Comparison of ENCODE assay signal across 1 cellular context in the genomic region with DNA sequence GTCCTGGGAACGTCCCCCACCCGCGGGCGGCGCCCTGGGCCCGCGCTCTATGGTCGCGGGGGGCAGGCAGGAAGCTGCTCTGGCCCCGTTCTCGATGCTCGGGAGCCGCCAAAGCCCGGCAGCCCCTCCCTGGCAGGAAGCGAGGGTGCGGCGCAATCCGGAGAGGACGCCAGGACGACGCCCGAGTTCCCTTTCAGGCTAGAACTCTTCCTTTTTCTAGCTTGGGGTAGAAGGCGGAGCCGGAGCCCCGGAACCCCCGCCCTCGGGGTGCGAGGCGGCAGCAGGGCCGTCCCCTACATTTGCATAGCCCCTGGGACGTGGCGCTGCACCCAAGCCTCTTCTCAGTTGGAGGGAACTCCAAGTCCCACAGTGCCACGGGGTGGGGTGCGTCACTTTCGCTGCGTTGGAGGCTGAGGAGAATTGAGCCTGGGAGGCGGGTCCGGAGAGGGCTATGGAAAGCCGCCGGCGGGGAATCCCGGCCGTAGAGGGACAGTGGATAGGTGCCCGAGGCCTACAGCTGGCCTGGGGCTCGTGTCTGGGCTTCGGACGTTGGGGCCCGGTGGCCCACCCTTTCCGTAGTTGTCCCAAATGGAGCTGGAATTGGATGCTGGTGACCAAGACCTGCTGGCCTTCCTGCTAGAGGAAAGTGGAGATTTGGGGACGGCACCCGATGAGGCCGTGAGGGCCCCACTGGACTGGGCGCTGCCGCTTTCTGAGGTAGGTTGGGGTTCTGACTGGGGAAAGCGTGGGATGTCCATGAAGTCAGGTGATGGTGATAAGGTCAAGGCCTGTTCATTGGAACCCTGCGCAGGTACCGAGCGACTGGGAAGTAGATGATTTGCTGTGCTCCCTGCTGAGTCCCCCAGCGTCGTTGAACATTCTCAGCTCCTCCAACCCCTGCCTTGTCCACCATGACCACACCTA.
TF ChIP-seq lines count a peak whose summit lies in the region.

A gene with protein sequence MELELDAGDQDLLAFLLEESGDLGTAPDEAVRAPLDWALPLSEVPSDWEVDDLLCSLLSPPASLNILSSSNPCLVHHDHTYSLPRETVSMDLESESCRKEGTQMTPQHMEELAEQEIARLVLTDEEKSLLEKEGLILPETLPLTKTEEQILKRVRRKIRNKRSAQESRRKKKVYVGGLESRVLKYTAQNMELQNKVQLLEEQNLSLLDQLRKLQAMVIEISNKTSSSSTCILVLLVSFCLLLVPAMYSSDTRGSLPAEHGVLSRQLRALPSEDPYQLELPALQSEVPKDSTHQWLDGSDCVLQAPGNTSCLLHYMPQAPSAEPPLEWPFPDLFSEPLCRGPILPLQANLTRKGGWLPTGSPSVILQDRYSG (plus strand): TSS at position 482 of the 924 bp plus-strand sequence. CDS start 107 bp downstream, at position 589.
A gene with protein sequence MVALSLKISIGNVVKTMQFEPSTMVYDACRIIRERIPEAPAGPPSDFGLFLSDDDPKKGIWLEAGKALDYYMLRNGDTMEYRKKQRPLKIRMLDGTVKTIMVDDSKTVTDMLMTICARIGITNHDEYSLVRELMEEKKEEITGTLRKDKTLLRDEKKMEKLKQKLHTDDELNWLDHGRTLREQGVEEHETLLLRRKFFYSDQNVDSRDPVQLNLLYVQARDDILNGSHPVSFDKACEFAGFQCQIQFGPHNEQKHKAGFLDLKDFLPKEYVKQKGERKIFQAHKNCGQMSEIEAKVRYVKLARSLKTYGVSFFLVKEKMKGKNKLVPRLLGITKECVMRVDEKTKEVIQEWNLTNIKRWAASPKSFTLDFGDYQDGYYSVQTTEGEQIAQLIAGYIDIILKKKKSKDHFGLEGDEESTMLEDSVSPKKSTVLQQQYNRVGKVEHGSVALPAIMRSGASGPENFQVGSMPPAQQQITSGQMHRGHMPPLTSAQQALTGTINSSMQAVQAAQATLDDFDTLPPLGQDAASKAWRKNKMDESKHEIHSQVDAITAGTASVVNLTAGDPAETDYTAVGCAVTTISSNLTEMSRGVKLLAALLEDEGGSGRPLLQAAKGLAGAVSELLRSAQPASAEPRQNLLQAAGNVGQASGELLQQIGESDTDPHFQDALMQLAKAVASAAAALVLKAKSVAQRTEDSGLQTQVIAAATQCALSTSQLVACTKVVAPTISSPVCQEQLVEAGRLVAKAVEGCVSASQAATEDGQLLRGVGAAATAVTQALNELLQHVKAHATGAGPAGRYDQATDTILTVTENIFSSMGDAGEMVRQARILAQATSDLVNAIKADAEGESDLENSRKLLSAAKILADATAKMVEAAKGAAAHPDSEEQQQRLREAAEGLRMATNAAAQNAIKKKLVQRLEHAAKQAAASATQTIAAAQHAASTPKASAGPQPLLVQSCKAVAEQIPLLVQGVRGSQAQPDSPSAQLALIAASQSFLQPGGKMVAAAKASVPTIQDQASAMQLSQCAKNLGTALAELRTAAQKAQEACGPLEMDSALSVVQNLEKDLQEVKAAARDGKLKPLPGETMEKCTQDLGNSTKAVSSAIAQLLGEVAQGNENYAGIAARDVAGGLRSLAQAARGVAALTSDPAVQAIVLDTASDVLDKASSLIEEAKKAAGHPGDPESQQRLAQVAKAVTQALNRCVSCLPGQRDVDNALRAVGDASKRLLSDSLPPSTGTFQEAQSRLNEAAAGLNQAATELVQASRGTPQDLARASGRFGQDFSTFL (N-terminal part only) (minus strand): TSS at position 11 of the 924 bp plus-strand sequence. CDS start 6,501 bp downstream, outside the sequence.

TF ChIP-seq in K562, 482 proteins besides CTCF, POLR2A, EP300 and RAD21 (continues in another document):
- TF ChIP-seq, protein P1, sequence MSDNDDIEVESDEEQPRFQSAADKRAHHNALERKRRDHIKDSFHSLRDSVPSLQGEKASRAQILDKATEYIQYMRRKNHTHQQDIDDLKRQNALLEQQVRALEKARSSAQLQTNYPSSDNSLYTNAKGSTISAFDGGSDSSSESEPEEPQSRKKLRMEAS (CRISPR knock-in tag; IDR thresholded peaks at IDR 0.05) = peak; percentile 45; the same call in 1 of the 2 replicates
- no peak for TF ChIP-seq PHB2 (IDR thresholded peaks at IDR 0.05; ENCODE audit: low read depth)
- peak; percentile 85 for TF ChIP-seq CCNT2 (IDR thresholded peaks at IDR 0.05; ENCODE audit: borderline replicate concordance, extremely low read depth, insufficient read length, low read depth, low read length)
- TF ChIP-seq, protein P2, sequence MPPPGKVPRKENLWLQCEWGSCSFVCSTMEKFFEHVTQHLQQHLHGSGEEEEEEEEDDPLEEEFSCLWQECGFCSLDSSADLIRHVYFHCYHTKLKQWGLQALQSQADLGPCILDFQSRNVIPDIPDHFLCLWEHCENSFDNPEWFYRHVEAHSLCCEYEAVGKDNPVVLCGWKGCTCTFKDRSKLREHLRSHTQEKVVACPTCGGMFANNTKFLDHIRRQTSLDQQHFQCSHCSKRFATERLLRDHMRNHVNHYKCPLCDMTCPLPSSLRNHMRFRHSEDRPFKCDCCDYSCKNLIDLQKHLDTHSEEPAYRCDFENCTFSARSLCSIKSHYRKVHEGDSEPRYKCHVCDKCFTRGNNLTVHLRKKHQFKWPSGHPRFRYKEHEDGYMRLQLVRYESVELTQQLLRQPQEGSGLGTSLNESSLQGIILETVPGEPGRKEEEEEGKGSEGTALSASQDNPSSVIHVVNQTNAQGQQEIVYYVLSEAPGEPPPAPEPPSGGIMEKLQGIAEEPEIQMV (tag; conservative IDR thresholded peaks at IDR 0.05; ENCODE audit: low read depth) = no peak
- TF ChIP-seq POLR2AphosphoS2 (IDR thresholded peaks at IDR 0.05; ENCODE audit: low read length) = no peak
- TF ChIP-seq TAL1 (IDR thresholded peaks at IDR 0.05) = no peak
- no peak for TF ChIP-seq ZFPM2 (CRISPR knock-in tag; IDR thresholded peaks at IDR 0.05)
- no peak for TF ChIP-seq NCOA1 (IDR thresholded peaks at IDR 0.05; ENCODE audit: low read depth)
- TF ChIP-seq, protein P3, sequence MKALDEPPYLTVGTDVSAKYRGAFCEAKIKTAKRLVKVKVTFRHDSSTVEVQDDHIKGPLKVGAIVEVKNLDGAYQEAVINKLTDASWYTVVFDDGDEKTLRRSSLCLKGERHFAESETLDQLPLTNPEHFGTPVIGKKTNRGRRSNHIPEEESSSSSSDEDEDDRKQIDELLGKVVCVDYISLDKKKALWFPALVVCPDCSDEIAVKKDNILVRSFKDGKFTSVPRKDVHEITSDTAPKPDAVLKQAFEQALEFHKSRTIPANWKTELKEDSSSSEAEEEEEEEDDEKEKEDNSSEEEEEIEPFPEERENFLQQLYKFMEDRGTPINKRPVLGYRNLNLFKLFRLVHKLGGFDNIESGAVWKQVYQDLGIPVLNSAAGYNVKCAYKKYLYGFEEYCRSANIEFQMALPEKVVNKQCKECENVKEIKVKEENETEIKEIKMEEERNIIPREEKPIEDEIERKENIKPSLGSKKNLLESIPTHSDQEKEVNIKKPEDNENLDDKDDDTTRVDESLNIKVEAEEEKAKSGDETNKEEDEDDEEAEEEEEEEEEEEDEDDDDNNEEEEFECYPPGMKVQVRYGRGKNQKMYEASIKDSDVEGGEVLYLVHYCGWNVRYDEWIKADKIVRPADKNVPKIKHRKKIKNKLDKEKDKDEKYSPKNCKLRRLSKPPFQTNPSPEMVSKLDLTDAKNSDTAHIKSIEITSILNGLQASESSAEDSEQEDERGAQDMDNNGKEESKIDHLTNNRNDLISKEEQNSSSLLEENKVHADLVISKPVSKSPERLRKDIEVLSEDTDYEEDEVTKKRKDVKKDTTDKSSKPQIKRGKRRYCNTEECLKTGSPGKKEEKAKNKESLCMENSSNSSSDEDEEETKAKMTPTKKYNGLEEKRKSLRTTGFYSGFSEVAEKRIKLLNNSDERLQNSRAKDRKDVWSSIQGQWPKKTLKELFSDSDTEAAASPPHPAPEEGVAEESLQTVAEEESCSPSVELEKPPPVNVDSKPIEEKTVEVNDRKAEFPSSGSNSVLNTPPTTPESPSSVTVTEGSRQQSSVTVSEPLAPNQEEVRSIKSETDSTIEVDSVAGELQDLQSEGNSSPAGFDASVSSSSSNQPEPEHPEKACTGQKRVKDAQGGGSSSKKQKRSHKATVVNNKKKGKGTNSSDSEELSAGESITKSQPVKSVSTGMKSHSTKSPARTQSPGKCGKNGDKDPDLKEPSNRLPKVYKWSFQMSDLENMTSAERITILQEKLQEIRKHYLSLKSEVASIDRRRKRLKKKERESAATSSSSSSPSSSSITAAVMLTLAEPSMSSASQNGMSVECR (CRISPR knock-in tag; IDR thresholded peaks at IDR 0.05) = peak; percentile 80
- no peak for TF ChIP-seq POLR3A (IDR thresholded peaks at IDR 0.05; ENCODE audit: borderline replicate concordance, extremely low read depth, insufficient read depth, insufficient read length)
- peak; percentile 98 to 99 for TF ChIP-seq MAZ (CRISPR knock-in tag; conservative IDR thresholded peaks at IDR 0.05 in 1 of 2, IDR thresholded peaks at IDR 0.05 in 1 of 2)
- TF ChIP-seq, protein P4, sequence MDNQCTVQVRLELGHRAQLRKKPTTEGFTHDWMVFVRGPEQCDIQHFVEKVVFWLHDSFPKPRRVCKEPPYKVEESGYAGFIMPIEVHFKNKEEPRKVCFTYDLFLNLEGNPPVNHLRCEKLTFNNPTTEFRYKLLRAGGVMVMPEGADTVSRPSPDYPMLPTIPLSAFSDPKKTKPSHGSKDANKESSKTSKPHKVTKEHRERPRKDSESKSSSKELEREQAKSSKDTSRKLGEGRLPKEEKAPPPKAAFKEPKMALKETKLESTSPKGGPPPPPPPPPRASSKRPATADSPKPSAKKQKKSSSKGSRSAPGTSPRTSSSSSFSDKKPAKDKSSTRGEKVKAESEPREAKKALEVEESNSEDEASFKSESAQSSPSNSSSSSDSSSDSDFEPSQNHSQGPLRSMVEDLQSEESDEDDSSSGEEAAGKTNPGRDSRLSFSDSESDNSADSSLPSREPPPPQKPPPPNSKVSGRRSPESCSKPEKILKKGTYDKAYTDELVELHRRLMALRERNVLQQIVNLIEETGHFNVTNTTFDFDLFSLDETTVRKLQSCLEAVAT (IDR thresholded peaks at IDR 0.05) = no peak
- TF ChIP-seq POLR2H (tag; IDR thresholded peaks at IDR 0.05; ENCODE audit: low read depth) = peak; percentile 42; the same call in 1 of the 2 replicates
- peak; percentile 68 for TF ChIP-seq SAP30 (IDR thresholded peaks at IDR 0.05; ENCODE audit: borderline replicate concordance, insufficient read depth, low read depth, low read length, poor library complexity, severe bottlenecking)
- peak; percentile 25; the same call in 1 of the 2 replicates for TF ChIP-seq NR2C2 (CRISPR knock-in tag; IDR thresholded peaks at IDR 0.05)
- no peak; the same call in 1 of the 2 replicates for TF ChIP-seq NR2C2 (tag; IDR thresholded peaks at IDR 0.05)
- TF ChIP-seq, protein P5, sequence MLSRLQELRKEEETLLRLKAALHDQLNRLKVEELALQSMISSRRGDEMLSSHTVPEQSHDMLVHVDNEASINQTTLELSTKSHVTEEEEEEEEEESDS (CRISPR knock-in tag; IDR thresholded peaks at IDR 0.05) = no peak
- TF ChIP-seq U2AF2 (optimal IDR thresholded peaks at IDR 0.05; ENCODE audit: low read depth, low read length) = no peak
- TF ChIP-seq BRCA1 (IDR thresholded peaks at IDR 0.05) = no peak
- no peak for TF ChIP-seq BRCA1 (CRISPR knock-in tag; IDR thresholded peaks at IDR 0.05)
- TF ChIP-seq JUN (IDR thresholded peaks at IDR 0.05; ENCODE audit: borderline replicate concordance, low read depth, low read length) = peak; percentile 23; the same call in 1 of the 2 replicates
- no peak for TF ChIP-seq JUN (CRISPR knock-in tag; IDR thresholded peaks at IDR 0.05; ENCODE audit: borderline replicate concordance)
- peak; percentile 90 for TF ChIP-seq CREB1 (IDR thresholded peaks at IDR 0.05)
- TF ChIP-seq CREB1 (CRISPR knock-in tag; IDR thresholded peaks at IDR 0.05) = peak; percentile 87
- TF ChIP-seq, protein P6, sequence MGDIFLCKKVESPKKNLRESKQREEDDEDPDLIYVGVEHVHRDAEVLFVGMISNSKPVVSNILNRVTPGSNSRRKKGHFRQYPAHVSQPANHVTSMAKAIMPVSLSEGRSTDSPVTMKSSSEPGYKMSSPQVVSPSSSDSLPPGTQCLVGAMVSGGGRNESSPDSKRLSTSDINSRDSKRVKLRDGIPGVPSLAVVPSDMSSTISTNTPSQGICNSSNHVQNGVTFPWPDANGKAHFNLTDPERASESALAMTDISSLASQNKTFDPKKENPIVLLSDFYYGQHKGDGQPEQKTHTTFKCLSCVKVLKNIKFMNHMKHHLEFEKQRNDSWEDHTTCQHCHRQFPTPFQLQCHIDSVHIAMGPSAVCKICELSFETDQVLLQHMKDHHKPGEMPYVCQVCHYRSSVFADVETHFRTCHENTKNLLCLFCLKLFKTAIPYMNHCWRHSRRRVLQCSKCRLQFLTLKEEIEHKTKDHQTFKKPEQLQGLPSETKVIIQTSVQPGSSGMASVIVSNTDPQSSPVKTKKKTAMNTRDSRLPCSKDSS (IDR thresholded peaks at IDR 0.05; ENCODE audit: low read depth, partially characterized antibody) = no peak
- 0 out of 2 replicates have a peak, but pooled peaks have one; percentile 7 for TF ChIP-seq ZNF384 (IDR thresholded peaks at IDR 0.05; ENCODE audit: low read depth, low read length)
- no peak for TF ChIP-seq ADNP (tag; IDR thresholded peaks at IDR 0.05)
- TF ChIP-seq SMARCA5 (IDR thresholded peaks at IDR 0.05) = no peak
- peak; percentile 46 for TF ChIP-seq FIP1L1 (IDR thresholded peaks at IDR 0.05; ENCODE audit: low read depth, low read length, poor library complexity, severe bottlenecking)
- TF ChIP-seq C11orf30 (IDR thresholded peaks at IDR 0.05; ENCODE audit: low read depth) = peak; percentile 60
- TF ChIP-seq GABPA (tag; conservative IDR thresholded peaks at IDR 0.05; ENCODE audit: low read depth) = peak; percentile 99
- TF ChIP-seq SETDB1 (IDR thresholded peaks at IDR 0.05; ENCODE audit: low read length) = no peak
- TF ChIP-seq, protein P7, sequence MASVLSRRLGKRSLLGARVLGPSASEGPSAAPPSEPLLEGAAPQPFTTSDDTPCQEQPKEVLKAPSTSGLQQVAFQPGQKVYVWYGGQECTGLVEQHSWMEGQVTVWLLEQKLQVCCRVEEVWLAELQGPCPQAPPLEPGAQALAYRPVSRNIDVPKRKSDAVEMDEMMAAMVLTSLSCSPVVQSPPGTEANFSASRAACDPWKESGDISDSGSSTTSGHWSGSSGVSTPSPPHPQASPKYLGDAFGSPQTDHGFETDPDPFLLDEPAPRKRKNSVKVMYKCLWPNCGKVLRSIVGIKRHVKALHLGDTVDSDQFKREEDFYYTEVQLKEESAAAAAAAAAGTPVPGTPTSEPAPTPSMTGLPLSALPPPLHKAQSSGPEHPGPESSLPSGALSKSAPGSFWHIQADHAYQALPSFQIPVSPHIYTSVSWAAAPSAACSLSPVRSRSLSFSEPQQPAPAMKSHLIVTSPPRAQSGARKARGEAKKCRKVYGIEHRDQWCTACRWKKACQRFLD (CRISPR knock-in tag; IDR thresholded peaks at IDR 0.05) = 0 out of 2 replicates have a peak, but pooled peaks have one; percentile 51
- peak; percentile 80 for TF ChIP-seq GATAD2A (IDR thresholded peaks at IDR 0.05)
- TF ChIP-seq FOXK2 (conservative IDR thresholded peaks at IDR 0.05 in 1 of 2, IDR thresholded peaks at IDR 0.05 in 1 of 2; ENCODE audit: low read depth in 2 of 2) = 0 out of 4 replicates have a peak, but pooled peaks of 1 of the 2 experiments have one; percentile 16
- peak; percentile 83 for TF ChIP-seq RB1 (IDR thresholded peaks at IDR 0.05; ENCODE audit: low read depth)
- no peak for TF ChIP-seq CBFA2T2 (conservative IDR thresholded peaks at IDR 0.05)
- no peak for TF ChIP-seq WHSC1 (IDR thresholded peaks at IDR 0.05; ENCODE audit: low read length)
- TF ChIP-seq ETV5 (CRISPR knock-in tag; IDR thresholded peaks at IDR 0.05; ENCODE audit: low read depth) = peak; percentile 93
- TF ChIP-seq, protein P8, sequence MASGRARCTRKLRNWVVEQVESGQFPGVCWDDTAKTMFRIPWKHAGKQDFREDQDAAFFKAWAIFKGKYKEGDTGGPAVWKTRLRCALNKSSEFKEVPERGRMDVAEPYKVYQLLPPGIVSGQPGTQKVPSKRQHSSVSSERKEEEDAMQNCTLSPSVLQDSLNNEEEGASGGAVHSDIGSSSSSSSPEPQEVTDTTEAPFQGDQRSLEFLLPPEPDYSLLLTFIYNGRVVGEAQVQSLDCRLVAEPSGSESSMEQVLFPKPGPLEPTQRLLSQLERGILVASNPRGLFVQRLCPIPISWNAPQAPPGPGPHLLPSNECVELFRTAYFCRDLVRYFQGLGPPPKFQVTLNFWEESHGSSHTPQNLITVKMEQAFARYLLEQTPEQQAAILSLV (tag; IDR thresholded peaks at IDR 0.05) = no peak
